1 cellular context compared by ENCODE assay signal in genomic region chr2:47043142-47043890, GRCh38.
TF ChIP-seq lines count a peak whose summit lies in the region.

No MANE protein-coding gene starts in this region.

TF ChIP-seq in HepG2, 621 proteins besides CTCF, POLR2A, EP300 and RAD21 (continued from another document and continues in another):
- TF ChIP-seq ZBTB33 (CRISPR knock-in tag; IDR thresholded peaks at IDR 0.05) (peak; percentile 58; the same call in 1 of the 2 replicates), ZNF232 (CRISPR knock-in tag; IDR thresholded peaks at IDR 0.05; ENCODE audit: borderline replicate concordance) (peak; percentile 70; the same call in 1 of the 2 replicates), ARID4A (CRISPR knock-in tag; IDR thresholded peaks at IDR 0.05; ENCODE audit: borderline replicate concordance) (peak; percentile 47; the same call in 1 of the 2 replicates), MTA1 (CRISPR knock-in tag; IDR thresholded peaks at IDR 0.05; ENCODE audit: borderline replicate concordance) (peak; percentile 74; the same call in 1 of the 2 replicates), TCF7L2 (IDR thresholded peaks at IDR 0.05; ENCODE audit: low read depth, low read length) (no peak), ZNF280D (CRISPR knock-in tag; IDR thresholded peaks at IDR 0.05) (0 out of 2 replicates have a peak, but pooled peaks have one; percentile 40), THAP7 (CRISPR knock-in tag; IDR thresholded peaks at IDR 0.05) (peak; percentile 65; the same call in 1 of the 2 replicates), IKZF4 (CRISPR knock-in tag; IDR thresholded peaks at IDR 0.05; ENCODE audit: borderline replicate concordance, low read depth, not compliant biosample characterization) (peak; percentile 14), TEAD3 (CRISPR knock-in tag; optimal IDR thresholded peaks at IDR 0.05; ENCODE audit: borderline replicate concordance) (peak; percentile 76), HNF4A (CRISPR knock-in tag; IDR thresholded peaks at IDR 0.05) (peak; percentile 81), IKZF5 (CRISPR knock-in tag; IDR thresholded peaks at IDR 0.05) (peak; percentile 58; the same call in 1 of the 2 replicates), REXO4 (CRISPR knock-in tag; IDR thresholded peaks at IDR 0.05; ENCODE audit: borderline replicate concordance) (no peak), ZNF562 (CRISPR knock-in tag; IDR thresholded peaks at IDR 0.05; ENCODE audit: borderline replicate concordance) (no peak), CC2D1A (CRISPR knock-in tag; IDR thresholded peaks at IDR 0.05) (no peak), ZFP90 (CRISPR knock-in tag; IDR thresholded peaks at IDR 0.05; ENCODE audit: borderline replicate concordance) (peak; percentile 70; the same call in 1 of the 2 replicates), ZSCAN25 (CRISPR knock-in tag; IDR thresholded peaks at IDR 0.05) (peak; percentile 29; the same call in 1 of the 2 replicates), CREBL2 (CRISPR knock-in tag; IDR thresholded peaks at IDR 0.05; ENCODE audit: borderline replicate concordance) (no peak), ZNF552 (CRISPR knock-in tag; IDR thresholded peaks at IDR 0.05; ENCODE audit: borderline replicate concordance) (no peak), SP5 (CRISPR knock-in tag; IDR thresholded peaks at IDR 0.05; ENCODE audit: borderline replicate concordance, low read depth) (0 out of 2 replicates have a peak, but pooled peaks have one; percentile 16), FOXP1 (IDR thresholded peaks at IDR 0.05) (no peak), FOXP1 (CRISPR knock-in tag; IDR thresholded peaks at IDR 0.05) (peak; percentile 23; the same call in 1 of the 2 replicates), SALL1 (CRISPR knock-in tag; IDR thresholded peaks at IDR 0.05) (peak; percentile 67), TRIM24 (CRISPR knock-in tag; IDR thresholded peaks at IDR 0.05) (no peak), ZNF549 (CRISPR knock-in tag; IDR thresholded peaks at IDR 0.05) (no peak), KLF13 (CRISPR knock-in tag; IDR thresholded peaks at IDR 0.05) (no peak), PITX1 (CRISPR knock-in tag; IDR thresholded peaks at IDR 0.05) (peak; percentile 56; the same call in 1 of the 2 replicates), ZSCAN21 (CRISPR knock-in tag; IDR thresholded peaks at IDR 0.05; ENCODE audit: borderline replicate concordance) (0 out of 2 replicates have a peak, but pooled peaks have one; percentile 68), ZNF333 (CRISPR knock-in tag; IDR thresholded peaks at IDR 0.05; ENCODE audit: borderline replicate concordance) (0 out of 2 replicates have a peak, but pooled peaks have one; percentile 30), ZNF282 (IDR thresholded peaks at IDR 0.05; ENCODE audit: partially characterized antibody) (no peak), ZFY (CRISPR knock-in tag; IDR thresholded peaks at IDR 0.05) (peak; percentile 55; the same call in 1 of the 2 replicates), ERF (CRISPR knock-in tag; IDR thresholded peaks at IDR 0.05) (peak; percentile 81), GABPB1 (CRISPR knock-in tag; IDR thresholded peaks at IDR 0.05) (peak; percentile 28), JUN (CRISPR knock-in tag; IDR thresholded peaks at IDR 0.05) (peak; percentile 66; the same call in 1 of the 2 replicates), NCOA2 (CRISPR knock-in tag; IDR thresholded peaks at IDR 0.05) (peak; percentile 39; the same call in 1 of the 2 replicates), HIC2 (CRISPR knock-in tag; IDR thresholded peaks at IDR 0.05; ENCODE audit: low read depth) (peak; percentile 90; the same call in 1 of the 2 replicates), RNF219 (CRISPR knock-in tag; IDR thresholded peaks at IDR 0.05) (no peak), PAXIP1 (CRISPR knock-in tag; conservative IDR thresholded peaks at IDR 0.05) (peak; percentile 65; the same call in 1 of the 2 replicates), LCORL (IDR thresholded peaks at IDR 0.05) (no peak), LCORL (CRISPR knock-in tag; IDR thresholded peaks at IDR 0.05) (peak; percentile 54; the same call in 1 of the 2 replicates), BRCA1 (CRISPR knock-in tag; IDR thresholded peaks at IDR 0.05) (0 out of 2 replicates have a peak, but pooled peaks have one; percentile 39)
